Comparison of ENCODE assay signal across 1 cellular context in genomic region chr1:6316240-6317100, GRCh38.
A peak's percentile ranks its signal among the peaks of the same experiment; 100 is the strongest.
TF ChIP-seq lines count a peak whose summit lies in the region.

No MANE protein-coding gene starts in this region.

TF ChIP-seq in K562, 482 proteins besides CTCF, POLR2A, EP300 and RAD21:
- TF ChIP-seq CBFA2T2 (conservative IDR thresholded peaks at IDR 0.05) (no peak), YBX1 (IDR thresholded peaks at IDR 0.05) (no peak), C11orf30 (IDR thresholded peaks at IDR 0.05; ENCODE audit: low read depth) (no peak), SIRT6 (IDR thresholded peaks at IDR 0.05; ENCODE audit: low read depth, low read length) (no peak), BRF1 (IDR thresholded peaks at IDR 0.05; ENCODE audit: borderline replicate concordance, extremely low read depth, insufficient read length) (no peak), KLF10 (CRISPR knock-in tag; IDR thresholded peaks at IDR 0.05) (no peak), E2F5 (CRISPR knock-in tag; IDR thresholded peaks at IDR 0.05) (0 out of 2 replicates have a peak, but pooled peaks have one; percentile 33), ZNF512 (tag; IDR thresholded peaks at IDR 0.05) (no peak)
TF ChIP-seq in K562: peak in this region for 1.
